ENCODE assay signal across 15 cellular contexts in the genomic region with DNA sequence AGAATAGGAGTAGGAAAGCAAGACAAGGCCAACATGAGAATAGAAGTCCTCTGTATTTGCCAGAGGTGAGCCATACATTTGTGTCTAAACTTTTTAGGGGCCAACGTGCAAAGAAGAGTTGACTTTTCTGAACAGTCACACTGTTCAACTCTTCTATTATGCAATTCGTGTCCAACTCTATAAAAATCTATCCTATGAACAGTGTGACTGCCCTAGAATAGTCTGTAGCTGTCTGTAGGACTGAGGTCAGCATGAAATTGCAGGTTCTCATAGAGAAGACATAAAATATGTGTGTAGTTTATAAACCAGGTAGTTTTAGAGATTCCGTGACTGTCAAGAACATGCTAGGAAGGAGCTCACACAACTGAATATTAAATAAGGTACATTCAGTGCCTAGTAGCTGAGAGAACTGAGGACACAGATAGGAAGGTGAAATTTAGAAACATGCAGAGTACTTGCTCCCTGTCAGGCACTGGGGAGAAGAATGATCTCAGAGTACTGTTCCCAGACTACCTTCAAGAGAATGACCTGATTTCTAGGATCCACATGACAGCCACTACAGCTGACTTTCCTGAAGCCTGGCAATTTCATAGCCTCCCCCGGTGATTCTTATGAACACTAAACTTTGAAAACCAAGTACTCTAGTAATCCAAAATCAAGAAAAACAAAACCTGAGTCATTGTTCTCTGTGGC.
"Had no signal": no experiment of that assay in that cellular context is flagged by ENCODE, and none has a peak within 500 bp of the region (broad histone marks: within the 10 kb centered on the region; RNA-seq: fewer than 3 reads in every experiment).

No MANE protein-coding gene starts in this region.

- H3K27me3 Mint-ChIP-seq: activated CD4-positive, alpha-beta memory T cell treated with anti-CD3 and anti-CD28 coated beads, Interleukin-2, amount 10 ng/mL, durations not matched to agents 7 days and 5 days; activated naive CD8-positive, alpha-beta T cell treated with anti-CD3 and anti-CD28 coated beads, Interleukin-2, amount 10 ng/mL, durations not matched to agents 7 days and 5 days; effector memory CD8-positive, alpha-beta T cell; memory B cell; stimulated activated memory B cell treated with anti-CD40 and anti-IgM and Interleukin-4, amounts not matched to agents 10 μg/mL and 1 μg/mL and 100 μg/mL, for 72 hours had no signal

- H3K4me1 ChIP-seq: suprapubic skin, upper lobe of left lung had no signal

- H3K27me3 ChIP-seq: suprapubic skin, upper lobe of left lung had no signal

- ATAC-seq: activated T-cell treated with anti-CD3 and anti-CD28 coated beads, Interleukin-2, amount 50 U/mL, for 72 hours; effector memory CD8-positive, alpha-beta T cell; left lobe of liver; stimulated activated memory B cell treated with anti-CD40 and anti-IgM and Interleukin-4, amounts not matched to agents 10 μg/mL and 1 μg/mL and 100 μg/mL, for 72 hours had no signal

- H3K36me3 ChIP-seq: upper lobe of left lung had no signal

- H3K9me3 ChIP-seq: suprapubic skin, upper lobe of left lung had no signal

- H3K4me3 Mint-ChIP-seq: activated CD4-positive, alpha-beta memory T cell treated with anti-CD3 and anti-CD28 coated beads, Interleukin-2, amount 10 ng/mL, durations not matched to agents 7 days and 5 days; activated naive CD8-positive, alpha-beta T cell treated with anti-CD3 and anti-CD28 coated beads, Interleukin-2, amount 10 ng/mL, durations not matched to agents 7 days and 5 days; activated T-cell treated with anti-CD3 and anti-CD28 coated beads, Interleukin-2, amount 50 U/mL, for 72 hours; effector memory CD8-positive, alpha-beta T cell; memory B cell; neural crest cell; stimulated activated memory B cell treated with anti-CD40 and anti-IgM and Interleukin-4, amounts not matched to agents 10 μg/mL and 1 μg/mL and 100 μg/mL, for 72 hours had no signal

- DNase-seq: activated CD4-positive, alpha-beta memory T cell treated with anti-CD3 and anti-CD28 coated beads, Interleukin-2, amount 10 ng/mL, durations not matched to agents 7 days and 5 days; activated naive CD8-positive, alpha-beta T cell treated with anti-CD3 and anti-CD28 coated beads, Interleukin-2, amount 10 ng/mL, durations not matched to agents 7 days and 5 days; activated T-cell treated with anti-CD3 and anti-CD28 coated beads, Interleukin-2, amount 50 U/mL, for 72 hours; effector memory CD8-positive, alpha-beta T cell; islet precursor cell; retina; T-helper 9 cell; upper lobe of left lung had no signal

- H3K27ac ChIP-seq: epithelial cell of prostate, suprapubic skin, upper lobe of left lung had no signal

- H3K4me2 ChIP-seq: smooth muscle cell had no signal

- H3K27ac Mint-ChIP-seq: activated CD4-positive, alpha-beta memory T cell treated with anti-CD3 and anti-CD28 coated beads, Interleukin-2, amount 10 ng/mL, durations not matched to agents 7 days and 5 days; activated naive CD8-positive, alpha-beta T cell treated with anti-CD3 and anti-CD28 coated beads, Interleukin-2, amount 10 ng/mL, durations not matched to agents 7 days and 5 days; activated T-cell treated with anti-CD3 and anti-CD28 coated beads, Interleukin-2, amount 50 U/mL, for 72 hours; effector memory CD8-positive, alpha-beta T cell; memory B cell; stimulated activated memory B cell treated with anti-CD40 and anti-IgM and Interleukin-4, amounts not matched to agents 10 μg/mL and 1 μg/mL and 100 μg/mL, for 72 hours had no signal

- H3K9me3 Mint-ChIP-seq: activated CD4-positive, alpha-beta memory T cell treated with anti-CD3 and anti-CD28 coated beads, Interleukin-2, amount 10 ng/mL, durations not matched to agents 7 days and 5 days; activated naive CD8-positive, alpha-beta T cell treated with anti-CD3 and anti-CD28 coated beads, Interleukin-2, amount 10 ng/mL, durations not matched to agents 7 days and 5 days; activated T-cell treated with anti-CD3 and anti-CD28 coated beads, Interleukin-2, amount 50 U/mL, for 72 hours; effector memory CD8-positive, alpha-beta T cell; memory B cell; neural crest cell; stimulated activated memory B cell treated with anti-CD40 and anti-IgM and Interleukin-4, amounts not matched to agents 10 μg/mL and 1 μg/mL and 100 μg/mL, for 72 hours had no signal

- H3K4me3 ChIP-seq: smooth muscle cell, suprapubic skin, upper lobe of left lung had no signal

- H3K4me1 Mint-ChIP-seq: activated CD4-positive, alpha-beta memory T cell treated with anti-CD3 and anti-CD28 coated beads, Interleukin-2, amount 10 ng/mL, durations not matched to agents 7 days and 5 days; activated naive CD8-positive, alpha-beta T cell treated with anti-CD3 and anti-CD28 coated beads, Interleukin-2, amount 10 ng/mL, durations not matched to agents 7 days and 5 days; memory B cell; neural crest cell; stimulated activated memory B cell treated with anti-CD40 and anti-IgM and Interleukin-4, amounts not matched to agents 10 μg/mL and 1 μg/mL and 100 μg/mL, for 72 hours had no signal
